In the genomic region with DNA sequence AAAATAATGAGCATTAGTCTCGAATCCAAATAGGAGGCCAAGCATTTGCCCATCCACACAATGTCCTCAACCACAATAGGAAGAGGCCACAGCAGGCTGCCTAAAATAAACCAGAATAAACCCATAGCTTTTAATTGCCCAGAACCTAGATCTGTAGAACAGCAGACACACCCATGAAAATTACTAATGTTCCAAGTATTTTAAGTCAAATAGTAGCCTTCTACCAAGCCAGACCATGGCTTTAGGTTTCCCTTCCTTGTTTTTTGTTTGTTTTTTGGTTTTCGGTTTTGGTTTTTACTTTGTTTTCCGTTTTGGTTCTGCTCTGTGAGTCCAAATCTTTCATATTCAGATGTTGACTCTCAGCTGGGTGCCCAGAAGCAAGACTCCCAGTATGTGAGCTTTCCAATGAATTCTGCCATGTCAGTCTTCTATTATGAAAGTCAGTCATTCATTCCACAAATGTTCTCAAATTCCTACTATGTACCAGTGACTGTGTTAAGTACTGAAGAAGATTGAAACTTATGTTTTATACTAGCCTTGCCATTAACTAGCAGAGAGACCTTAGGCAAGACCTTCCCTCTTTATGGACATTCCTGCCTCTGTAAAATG, we compare ENCODE assay signal across 13 cellular contexts. TPM values are rescaled to one million over a fixed set of nuclear protein-coding genes. Genes with fewer than 3 reads are reported as not detected.
A peak's percentile ranks its signal among the peaks of the same experiment; 100 is the strongest.
DNase-seq lines count a peak whose midpoint lies in the region; ATAC-seq and TF ChIP-seq lines count a peak whose summit lies in the region.
"Had no signal": no experiment of that assay in that cellular context is flagged by ENCODE, and none has a peak within 500 bp of the region (broad histone marks: within the 10 kb centered on the region; RNA-seq: fewer than 3 reads in every experiment).

No MANE protein-coding gene starts in this region.

- no peak for TF ChIP-seq CTCF in GM12864 (IDR thresholded peaks at IDR 0.05; ENCODE audit: low read depth, low read length, missing control alignments)
- no peak for TF ChIP-seq CTCF in esophagus squamous epithelium (IDR thresholded peaks at IDR 0.05)

- ATAC-seq in GM21423 (IDR thresholded peaks at IDR 0.05; ENCODE audit: unreplicated experiment) (peak; percentile 79), HG03103 (IDR thresholded peaks at IDR 0.05; ENCODE audit: low read depth, unreplicated experiment) (peak; percentile 74)
- ATAC-seq: natural killer cell treated with Interleukin-12 subunit alpha and Interleukin-12 subunit beta and Interleukin-15 and Interleukin-18, amount 100 ng/mL, for 72 hours had no signal

- peaks cover 0 to 41% (median 9%) of the 10 kb centered on the region in 3 donors for H3K4me1 ChIP-seq in esophagus squamous epithelium

- no peak for TF ChIP-seq POLR2A in esophagus squamous epithelium (IDR thresholded peaks at IDR 0.05)

- H3K9me3 ChIP-seq in esophagus squamous epithelium = no peaks in the 10 kb centered on the region

- intact Hi-C loops in esophagus squamous epithelium (cut with DNase I) (no loop called here), posterior vena cava (cut with DNase I) (loop anchor here in 1 of 2 donors (10.0 kb wide), 1 partner anchor 61 kb away; a partner anchor contains a TSS)

- no peaks in the 10 kb centered on the region for H3K36me3 ChIP-seq in esophagus squamous epithelium

- WGBS in esophagus squamous epithelium, 2 donors = 66 to 70% methylated on average over 3 of the region's 3 CpGs

- H3K27ac ChIP-seq in esophagus squamous epithelium = peak overlapping the region in 3 of 4 donors; percentile 7 to 84 (median 30)
- H3K27ac ChIP-seq: VCaP had no signal

- no peak overlapping the region for H3K4me3 ChIP-seq in GM12864 (ENCODE audit: low read depth, low read length)
- H3K4me3 ChIP-seq in esophagus squamous epithelium = no peak overlapping the region

- H3K27me3 ChIP-seq in esophagus squamous epithelium = no peaks in the 10 kb centered on the region

- DNase-seq in GM12864 (ENCODE audit: low read depth) (peak; percentile 30), esophagus squamous epithelium (lab: John Stamatoyannopoulos, UW) (no peak), posterior vena cava (ENCODE audit: low spot score) (no peak), NCI-H187 (lab: John Stamatoyannopoulos, UW) (no peak), NCI-H146 (lab: John Stamatoyannopoulos, UW) (no peak)
- DNase-seq in stimulated activated CD4-positive, alpha-beta T cell treated with anti-CD3 and anti-CD28 coated beads, Interleukin-15, amount 100 ng/mL, for 24 hours = no peak
- DNase-seq: activated effector memory CD4-positive, alpha-beta T cell treated with anti-CD3 and anti-CD28 coated beads, Interleukin-2, amount 50 U/mL, for 16 hours; GDM1; hippocampal formation had no signal

RNA-seq across cellular contexts. Expression of a gene that starts 57.8 kb away (rescaled TPM):
- total RNA-seq in esophagus squamous epithelium (10 to 100 TPM; 13.7 to 75.7 (median 24.1) TPM), posterior vena cava (10 to 100 TPM; 51.6 to 86.8 TPM)
